In the genomic region with DNA sequence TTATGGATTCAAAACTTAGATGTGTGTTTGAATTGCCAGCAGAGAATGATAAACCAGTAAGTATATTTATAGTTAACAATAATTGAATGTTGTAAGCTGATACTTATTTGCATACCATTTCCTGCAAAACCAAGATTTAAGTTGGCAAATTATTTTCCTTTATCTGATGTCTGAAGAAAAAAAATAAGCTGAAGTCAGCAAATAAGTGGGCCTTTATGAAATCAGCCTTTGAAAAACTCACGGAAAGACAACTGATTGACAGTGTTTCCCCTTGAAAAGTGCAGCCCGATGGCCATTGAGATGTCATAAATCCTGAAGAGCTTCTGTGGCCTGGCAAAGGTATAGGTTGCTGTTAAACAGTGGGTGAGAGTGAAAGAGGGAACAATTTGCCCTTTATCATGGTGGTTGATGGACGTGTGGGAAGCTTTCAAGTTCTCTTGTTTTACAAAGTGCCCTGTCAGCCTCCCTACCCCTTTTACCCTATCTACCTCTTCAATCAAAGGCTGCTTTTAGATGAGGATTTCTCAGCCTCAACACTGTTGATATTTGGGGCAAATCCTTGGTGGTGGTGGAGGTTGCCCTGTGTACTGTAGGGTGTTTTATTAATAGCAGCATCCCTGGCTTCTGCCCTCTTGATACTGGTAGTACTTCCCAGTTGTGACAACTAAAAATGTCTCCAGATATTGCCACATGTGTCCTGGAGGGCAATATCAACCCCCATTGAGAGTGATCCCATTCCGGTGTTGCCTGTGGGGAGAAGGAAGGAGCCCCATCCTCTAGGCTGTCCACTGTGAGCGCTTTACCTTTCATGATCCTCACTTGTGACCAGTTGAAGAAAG, we compare ENCODE assay signal across 17 cellular contexts. TPM values are rescaled to one million over a fixed set of nuclear protein-coding genes. Genes with fewer than 3 reads are reported as not detected.
DNase-seq lines count a peak whose midpoint lies in the region; ATAC-seq, FAIRE-seq and TF ChIP-seq lines count a peak whose summit lies in the region.
"Had no signal": no experiment of that assay in that cellular context is flagged by ENCODE, and none has a peak within 500 bp of the region (broad histone marks: within the 10 kb centered on the region; RNA-seq: fewer than 3 reads in every experiment).

No MANE protein-coding gene starts in this region.

- POLR2A ChIA-PET in K562 (lab: Yijun Ruan, JAX), result interaction anchor here (0.8 kb wide), 1 partner anchor 20 kb away, joined by 3 read pairs; no protein-coding TSS in a partner anchor

- no peaks in the 10 kb centered on the region for H3K9me1 ChIP-seq in K562 (ENCODE audit: control insufficient read depth, insufficient read depth, low read length)

- H3K4me3 Mint-ChIP-seq in natural killer cell, result no peak overlapping the region
- no peak overlapping the region for H3K4me3 Mint-ChIP-seq in natural killer cell treated with Interleukin-12 subunit alpha and Interleukin-12 subunit beta and Interleukin-15 and Interleukin-18, amount 100 ng/mL, for 72 hours
- no peak overlapping the region for H3K4me3 Mint-ChIP-seq in nephron
- H3K4me3 Mint-ChIP-seq: activated naive CD4-positive, alpha-beta T cell treated with anti-CD3 and anti-CD28 coated beads, Interleukin-2, amount 10 ng/mL, durations not matched to agents 7 days and 5 days had no signal

- H3K27me3 Mint-ChIP-seq in natural killer cell (ENCODE audit: low read depth in 2 of 2) (no peaks in the 10 kb centered on the region), nephron (ENCODE audit: low read depth) (no peaks in the 10 kb centered on the region)
- H3K27me3 Mint-ChIP-seq in natural killer cell treated with Interleukin-12 subunit alpha and Interleukin-12 subunit beta and Interleukin-15 and Interleukin-18, amount 100 ng/mL, for 72 hours, result no peaks in the 10 kb centered on the region
- H3K27me3 Mint-ChIP-seq: activated naive CD4-positive, alpha-beta T cell treated with anti-CD3 and anti-CD28 coated beads, Interleukin-2, amount 10 ng/mL, durations not matched to agents 7 days and 5 days had no signal

- H3K27me3 ChIP-seq in K562 (ENCODE audit: control insufficient read depth in 2 of 2, insufficient read depth in 2 of 2, low read length in 2 of 2), result no peaks in the 10 kb centered on the region
- H3K27me3 ChIP-seq: SJCRH30, uterus had no signal

- no peak for TF ChIP-seq RAD21 in K562 (CRISPR knock-in tag; conservative IDR thresholded peaks at IDR 0.05 in 1 of 2, IDR thresholded peaks at IDR 0.05 in 1 of 2)

- DNase-seq in natural killer cell, result no peak
- no peak for DNase-seq in natural killer cell treated with Interleukin-12 subunit alpha and Interleukin-12 subunit beta and Interleukin-15 and Interleukin-18, amount 100 ng/mL, for 72 hours (ENCODE audit: low spot score)
- no peak for DNase-seq in K562 (ENCODE audit: extremely low read depth in 1 of 4, low spot score in 3 of 4)
- no peak for DNase-seq in hippocampal formation (lab: John Stamatoyannopoulos, UW)
- DNase-seq in NCI-H1092 treated with DMSO at 0.1 percent for 48 hours (lab: John Stamatoyannopoulos, UW), result no peak
- DNase-seq in D721Med (ENCODE audit: insufficient read length, low spot score), result no peak
- DNase-seq: activated naive CD4-positive, alpha-beta T cell treated with anti-CD3 and anti-CD28 coated beads, Interleukin-2, amount 10 ng/mL, durations not matched to agents 7 days and 5 days; cortex of kidney; NCI-H1105; NCI-H2107; NCI-H526 treated with DMSO at 0.1 percent for 48 hours; SJCRH30; uterus had no signal

- ATAC-seq in natural killer cell, result no peak
- ATAC-seq in natural killer cell treated with Interleukin-12 subunit alpha and Interleukin-12 subunit beta and Interleukin-15 and Interleukin-18, amount 100 ng/mL, for 72 hours, result no peak
- ATAC-seq in K562, result no peak
- ATAC-seq in GM19328 (IDR thresholded peaks at IDR 0.05; ENCODE audit: unreplicated experiment), result no peak
- ATAC-seq: activated CD4-positive, CD25-positive, alpha-beta regulatory T cell treated with anti-CD3 and anti-CD28 coated beads, Interleukin-2, amount 50 U/mL, for 24 hours had no signal

- CTCF ChIA-PET in K562 (lab: Yijun Ruan, JAX; ENCODE audit: low intra/inter-chr PET ratio), result no interaction called here

- intact Hi-C loops in natural killer cell (cut with micrococcal nuclease), result no loop called here
- intact Hi-C loops in K562 (cut with micrococcal nuclease), result no loop called here

- TF ChIP-seq POLR2A in K562 (conservative IDR thresholded peaks at IDR 0.05), result no peak

- no peak for TF ChIP-seq CTCF in natural killer cell (IDR thresholded peaks at IDR 0.05)
- TF ChIP-seq CTCF in K562 (IDR thresholded peaks at IDR 0.05 in 2 of 3, conservative IDR thresholded peaks at IDR 0.05 in 1 of 3; ENCODE audit: insufficient read depth in 2 of 3, low read depth in 1 of 3, low read length in 3 of 3), result no peak
- no peak for TF ChIP-seq CTCF in nephron (IDR thresholded peaks at IDR 0.05; ENCODE audit: unreplicated experiment in 3 of 3)
- no peak for TF ChIP-seq CTCF in D721Med (IDR thresholded peaks at IDR 0.05; ENCODE audit: insufficient read depth, missing control alignments)

- BruUV-seq in K562 (replicated peaks; lab: Mats Ljungman, UMichigan), result no TSS peak

- peaks cover 4% of the 10 kb centered on the region; the same call in 1 of the 2 replicates for H4K20me1 ChIP-seq in K562 (replicated peaks; ENCODE audit: control insufficient read depth, insufficient read depth, low read length)

- FAIRE-seq in K562 (lab: Jason Lieb, UNC) (no peak), D721Med (lab: Jason Lieb, UNC) (no peak)
- FAIRE-seq: frontal cortex had no signal

- in situ Hi-C loops in K562 (cut with MboI), result no loop called here

- no peak overlapping the region for H3K4me2 ChIP-seq in K562 (ENCODE audit: insufficient read depth, low read length)

- H3K27ac Mint-ChIP-seq in natural killer cell, result peak overlapping the region; percentile 33 to 34
- H3K27ac Mint-ChIP-seq in natural killer cell treated with Interleukin-12 subunit alpha and Interleukin-12 subunit beta and Interleukin-15 and Interleukin-18, amount 100 ng/mL, for 72 hours, result peak overlapping the region in 1 of 2 donors; percentile 41
- peak overlapping the region in 2 of 3 experiments; percentile 82 to 85 for H3K27ac Mint-ChIP-seq in nephron
- H3K27ac Mint-ChIP-seq: activated naive CD4-positive, alpha-beta T cell treated with anti-CD3 and anti-CD28 coated beads, Interleukin-2, amount 10 ng/mL, durations not matched to agents 7 days and 5 days had no signal

- no peaks in the 10 kb centered on the region for H3K9me3 Mint-ChIP-seq in natural killer cell
- no peaks in the 10 kb centered on the region for H3K9me3 Mint-ChIP-seq in natural killer cell treated with Interleukin-12 subunit alpha and Interleukin-12 subunit beta and Interleukin-15 and Interleukin-18, amount 100 ng/mL, for 72 hours
- H3K9me3 Mint-ChIP-seq in nephron, result no peaks in the 10 kb centered on the region
- H3K9me3 Mint-ChIP-seq: activated naive CD4-positive, alpha-beta T cell treated with anti-CD3 and anti-CD28 coated beads, Interleukin-2, amount 10 ng/mL, durations not matched to agents 7 days and 5 days had no signal

- no peak overlapping the region for H3K9ac ChIP-seq in K562 (ENCODE audit: insufficient read depth in 1 of 2, low read depth in 2 of 2, low read length in 2 of 2)

- H3K36me3 Mint-ChIP-seq in natural killer cell, result no peaks in the 10 kb centered on the region
- peaks cover 12% of the 10 kb centered on the region for H3K36me3 Mint-ChIP-seq in natural killer cell treated with Interleukin-12 subunit alpha and Interleukin-12 subunit beta and Interleukin-15 and Interleukin-18, amount 100 ng/mL, for 72 hours
- H3K36me3 Mint-ChIP-seq in nephron (ENCODE audit: low read depth), result peaks cover 57% of the 10 kb centered on the region

- TF ChIP-seq EP300 in K562 (IDR thresholded peaks at IDR 0.05; ENCODE audit: low read length), result no peak

- no peak overlapping the region for H3K4me3 ChIP-seq in K562
- H3K4me3 ChIP-seq: SJCRH30, uterus had no signal

- H2AFZ ChIP-seq in K562 (ENCODE audit: low read depth, low read length), result no peak overlapping the region

- WGBS in K562 (ENCODE audit: insufficient coverage, low coverage, missing lambda C conversion rate), result 86% methylated on average over 5 of the region's 5 CpGs

- H3K27ac ChIP-seq in K562 (ENCODE audit: extremely low read depth, low read depth, low read length), result no peak overlapping the region; the same call in 2 of the 3 replicates
- H3K27ac ChIP-seq: SJCRH30 had no signal

- no peaks in the 10 kb centered on the region for H3K4me1 ChIP-seq in K562 (replicated peaks in 1 of 2; ENCODE audit: control insufficient read depth in 2 of 2, insufficient read depth in 2 of 2, low read length in 2 of 2)
- H3K4me1 ChIP-seq: SJCRH30, uterus had no signal

- peaks cover 90% of the 10 kb centered on the region for H3K36me3 ChIP-seq in K562 (ENCODE audit: control insufficient read depth, insufficient read depth, low read length)
- H3K36me3 ChIP-seq: uterus had no signal

- peaks cover 14 to 42% of the 10 kb centered on the region in 2 donors for H3K4me1 Mint-ChIP-seq in natural killer cell
- H3K4me1 Mint-ChIP-seq in natural killer cell treated with Interleukin-12 subunit alpha and Interleukin-12 subunit beta and Interleukin-15 and Interleukin-18, amount 100 ng/mL, for 72 hours (ENCODE audit: low read depth in 2 of 2), result peaks cover 7 to 40% of the 10 kb centered on the region in 2 donors
- peaks cover 12% of the 10 kb centered on the region for H3K4me1 Mint-ChIP-seq in nephron

- H3K79me2 ChIP-seq in K562 (ENCODE audit: control insufficient read depth, insufficient read depth, low read length), result peaks cover 74% of the 10 kb centered on the region

- no peaks in the 10 kb centered on the region for H3K9me3 ChIP-seq in K562 (replicated peaks; ENCODE audit: control insufficient read depth, insufficient read depth, low read depth, low read length)
- H3K9me3 ChIP-seq: SJCRH30, uterus had no signal

RNA-seq across cellular contexts. Expression of a gene that starts 50.2 kb away (rescaled TPM):
- total RNA-seq in natural killer cell (10 to 100 TPM; 20.3 to 23.1 (median 21.3) TPM), K562 (2014; rRNA removed) (9.4 and 10.5 TPM in 2 replicates), K562 (2014; rRNA removed; fragmentation: Illumina TruSeq; extraction: Trizol) (27.9 and 29.5 TPM in 2 replicates), K562 (2015; rRNA removed; fragmentation: Illumina TruSeq; extraction: Trizol) (22.7 and 25.7 TPM in 2 replicates), K562 (2021) (50.7 and 50.8 TPM in 2 replicates)
- total RNA-seq in natural killer cell treated with Interleukin-12 subunit alpha and Interleukin-12 subunit beta and Interleukin-15 and Interleukin-18, amount 100 ng/mL, for 72 hours, result 10 to 100 TPM; 30.0 to 34.3 TPM
- 28.5 and 56.2 TPM in 2 replicates for total RNA-seq in K562 (2011; cell fraction: chromatin; rRNA removed; ENCODE audit: low replicate concordance)
- total RNA-seq in K562 (2011; cell fraction: nucleolus; rRNA removed), result 14.8 and 19.5 TPM in 2 replicates
- 43.9 and 84.6 TPM in 2 replicates for total RNA-seq in K562 (2011; cell fraction: nucleoplasm; rRNA removed)
- polyA plus RNA-seq in K562 (2011; rRNA removed) (22.6 and 40.3 TPM in 2 replicates), K562 (2014; fragmentation: Illumina TruSeq; extraction: Trizol) (51.0 and 51.2 TPM in 2 replicates), K562 (2014; fragmentation: Nextera tagmentation; extraction: Ambion mirVana) (1 to 10 TPM; 3.4 to 8.4 TPM), K562 (2014; rRNA removed) (32.7 and 34.3 TPM in 2 replicates)
- polyA plus RNA-seq in K562 (2011; cell fraction: cytosol; rRNA removed), result 18.5 and 29.2 TPM in 2 replicates
- 22.9 and 26.1 TPM in 2 replicates for polyA plus RNA-seq in K562 (2011; cell fraction: nucleus; rRNA removed)
- 41.2 and 44.4 TPM in 2 replicates for polyA plus RNA-seq in K562 (2012)
- 25.1 and 32.6 TPM in 2 replicates for polyA minus RNA-seq in K562 (2011; rRNA and poly(A)+ RNA removed)
- 23.1 and 26.0 TPM in 2 replicates for polyA minus RNA-seq in K562 (2011; cell fraction: cytosol; rRNA and poly(A)+ RNA removed)
- polyA minus RNA-seq in K562 (2011; cell fraction: nucleus; rRNA and poly(A)+ RNA removed), result 12.1 and 20.3 TPM in 2 replicates
